Comparison of ENCODE assay signal across 27 cellular contexts in genomic region chr11:11984563-11984962, GRCh38. TPM values are rescaled to one million over a fixed set of nuclear protein-coding genes. Genes with fewer than 3 reads are reported as not detected.
A peak's percentile ranks its signal among the peaks of the same experiment; 100 is the strongest.
DNase-seq lines count a peak whose midpoint lies in the region; ATAC-seq and TF ChIP-seq lines count a peak whose summit lies in the region.
"Had no signal": no experiment of that assay in that cellular context is flagged by ENCODE, and none has a peak within 500 bp of the region (broad histone marks: within the 10 kb centered on the region; RNA-seq: fewer than 3 reads in every experiment).

No MANE protein-coding gene starts in this region.

- H3K4me3 ChIP-seq in heart right ventricle (no peak overlapping the region), tibial artery (no peak overlapping the region)
- H3K4me3 ChIP-seq: hepatocyte, stomach had no signal

- H3K4me1 Mint-ChIP-seq in WTC11, result peaks cover 23% of the 10 kb centered on the region
- H3K4me1 Mint-ChIP-seq: IgD-negative memory B cell had no signal

- CTCF ChIA-PET in WTC11 (lab: Charles Lee), result interaction anchor here (1.0 kb wide), 1 partner anchor 18 kb away, joined by 3 read pairs; no protein-coding TSS in a partner anchor

- POLR2A ChIA-PET in WTC11 (lab: Charles Lee), result no interaction called here

- no peak overlapping the region for H3K27ac Mint-ChIP-seq in WTC11
- H3K27ac Mint-ChIP-seq: activated CD8-positive, alpha-beta memory T cell treated with anti-CD3 and anti-CD28 coated beads, Interleukin-2, amount 10 ng/mL, durations not matched to agents 7 days and 5 days; activated naive CD4-positive, alpha-beta T cell treated with anti-CD3 and anti-CD28 coated beads, Interleukin-2, amount 50 U/mL, for 72 hours had no signal

- TF ChIP-seq CTCF in heart right ventricle (IDR thresholded peaks at IDR 0.05) (no peak), WTC11 (IDR thresholded peaks at IDR 0.05) (no peak), tibial artery (IDR thresholded peaks at IDR 0.05) (no peak)

- H3K27me3 ChIP-seq in heart right ventricle, result no peaks in the 10 kb centered on the region
- no peaks in the 10 kb centered on the region for H3K27me3 ChIP-seq in layer of hippocampus (ENCODE audit: control insufficient read depth, insufficient read depth, low read length)
- no peaks in the 10 kb centered on the region for H3K27me3 ChIP-seq in tibial artery
- H3K27me3 ChIP-seq: BE2C, hepatocyte, stomach had no signal

- H3K36me3 ChIP-seq in heart right ventricle (no peaks in the 10 kb centered on the region), tibial artery (no peaks in the 10 kb centered on the region)
- H3K36me3 ChIP-seq: BE2C, stomach had no signal

- H3K27ac ChIP-seq in heart right ventricle (peak overlapping the region; percentile 10 to 92 (median 69)), layer of hippocampus (ENCODE audit: low read depth, low read length) (peak overlapping the region; percentile 31), tibial artery (peak overlapping the region; percentile 30 to 83)
- H3K27ac ChIP-seq: hepatocyte, HL-60 had no signal

- H3K36me3 Mint-ChIP-seq in WTC11, result peaks cover 13% of the 10 kb centered on the region
- H3K36me3 Mint-ChIP-seq: activated CD8-positive, alpha-beta memory T cell treated with anti-CD3 and anti-CD28 coated beads, Interleukin-2, amount 10 ng/mL, durations not matched to agents 7 days and 5 days; activated naive CD4-positive, alpha-beta T cell treated with anti-CD3 and anti-CD28 coated beads, Interleukin-2, amount 50 U/mL, for 72 hours; IgD-negative memory B cell had no signal

- H3K9me3 ChIP-seq in heart right ventricle (no peaks in the 10 kb centered on the region), tibial artery (no peaks in the 10 kb centered on the region)
- H3K9me3 ChIP-seq: BE2C, stomach had no signal

- no peaks in the 10 kb centered on the region for H3K27me3 Mint-ChIP-seq in WTC11 (ENCODE audit: low read depth)
- H3K27me3 Mint-ChIP-seq: activated CD8-positive, alpha-beta memory T cell treated with anti-CD3 and anti-CD28 coated beads, Interleukin-2, amount 10 ng/mL, durations not matched to agents 7 days and 5 days; IgD-negative memory B cell had no signal

- peaks cover 8% of the 10 kb centered on the region for H3K9me3 Mint-ChIP-seq in WTC11
- H3K9me3 Mint-ChIP-seq: activated naive CD4-positive, alpha-beta T cell treated with anti-CD3 and anti-CD28 coated beads, Interleukin-2, amount 50 U/mL, for 72 hours had no signal

- H3K4me1 ChIP-seq in heart right ventricle, result peaks cover 51 to 99% (median 76%) of the 10 kb centered on the region in 9 donors
- H3K4me1 ChIP-seq in tibial artery, result peaks cover 0 to 77% (median 34%) of the 10 kb centered on the region in 4 donors

- intact Hi-C loops in heart right ventricle (cut with DNase I), result no loop called here
- intact Hi-C loops in left ventricle myocardium superior (cut with micrococcal nuclease), result no loop called here
- intact Hi-C loops in tibial artery (cut with DNase I; ENCODE audit: low total_unique reads), result no loop called here

- 42 to 49% methylated on average over 5 of the region's 5 CpGs for WGBS in heart right ventricle, 2 donors

- ATAC-seq in heart right ventricle (no peak), left ventricle myocardium superior (no peak), WTC11 (no peak), GM21723 (IDR thresholded peaks at IDR 0.05; ENCODE audit: unreplicated experiment) (no peak), HG03342 (IDR thresholded peaks at IDR 0.05; ENCODE audit: unreplicated experiment) (no peak)
- ATAC-seq: activated CD8-positive, alpha-beta memory T cell treated with anti-CD3 and anti-CD28 coated beads, Interleukin-2, amount 10 ng/mL, durations not matched to agents 7 days and 5 days; activated naive CD4-positive, alpha-beta T cell treated with anti-CD3 and anti-CD28 coated beads, Interleukin-2, amount 50 U/mL, for 72 hours; left lobe of liver had no signal

- DNase-seq in heart right ventricle (no peak), left ventricle myocardium superior (no peak), WTC11 (ENCODE audit: low spot score) (no peak), tibial artery (no peak), NCI-H2029 (lab: John Stamatoyannopoulos, UW) (no peak)
- DNase-seq: activated CD4-positive, alpha-beta T cell treated with anti-CD3 and anti-CD28 coated beads, Interleukin-2, amount 50 U/mL, for 1 hour; activated CD8-positive, alpha-beta memory T cell treated with anti-CD3 and anti-CD28 coated beads, Interleukin-2, amount 10 ng/mL, durations not matched to agents 7 days and 5 days; BE2C; COR-L47; DMS79; effector CD4-positive, alpha-beta T cell; erythroblast; foreskin melanocyte; NCI-H1105; NCI-H2029 treated with DMSO at 0.1 percent for 48 hours; NCI-H2227 treated with DMSO at 0.1 percent for 48 hours; NCI-H69; stomach; T1000 had no signal

- no peak overlapping the region for H3K4me3 Mint-ChIP-seq in WTC11
- H3K4me3 Mint-ChIP-seq: activated CD8-positive, alpha-beta memory T cell treated with anti-CD3 and anti-CD28 coated beads, Interleukin-2, amount 10 ng/mL, durations not matched to agents 7 days and 5 days; IgD-negative memory B cell had no signal

TF ChIP-seq in WTC11, 78 proteins besides CTCF, POLR2A, EP300 and RAD21:
- peak; percentile 51; the same call in 1 of the 2 replicates for TF ChIP-seq ZNF423 (CRISPR knock-in tag; IDR thresholded peaks at IDR 0.05)
- TF ChIP-seq PRDM15 (CRISPR knock-in tag; IDR thresholded peaks at IDR 0.05), result no peak

RNA-seq across cellular contexts. Expression of gene DKK3, which starts 23.9 kb away (rescaled TPM):
- 1,000 to 10,000 TPM in 1 of 10 donors, 100 to 1,000 TPM in 9; 314 to 1,034 (median 652) TPM for total RNA-seq in heart right ventricle
- polyA plus RNA-seq in heart right ventricle, result 100 to 1,000 TPM; 113 to 254 TPM
- total RNA-seq in left ventricle myocardium superior, result 657 TPM
- total RNA-seq in WTC11 (2021), result 17.6 to 21.3 TPM (median 20.6 TPM) in 3 replicates
- total RNA-seq: activated CD8-positive, alpha-beta memory T cell treated with anti-CD3 and anti-CD28 coated beads, Interleukin-2, amount 10 ng/mL, durations not matched to agents 7 days and 5 days; activated naive CD4-positive, alpha-beta T cell treated with anti-CD3 and anti-CD28 coated beads, Interleukin-2, amount 50 U/mL, for 72 hours had no signal
- polyA plus RNA-seq: IgD-negative memory B cell had no signal

Comparison
In these comparisons a context has a peak if more than half of its experiments do, and no peak if none do; other contexts are left out.
1. RNA of gene DKK3, which starts 23.9 kb away (total RNA-seq): 314 to 1,034 TPM in heart right ventricle and 657 TPM in left ventricle myocardium superior (single experiment); 17.6 to 21.3 TPM in WTC11; every median in the first group is over 10 times any median in the second.
2. Peak in every context shown above with its lines, with median percentiles within 50 percentile points of each other: H3K27ac ChIP-seq.